ENCODE assay signal across 1 cellular context in genomic region chr1:34398916-34399275, GRCh38.
TF ChIP-seq lines count a peak whose summit lies in the region.

No MANE protein-coding gene starts in this region.

TF ChIP-seq in K562, 482 proteins besides CTCF, POLR2A, EP300 and RAD21 (continued from another document):
- no peak for TF ChIP-seq ZNF655 (CRISPR knock-in tag; IDR thresholded peaks at IDR 0.05)
- no peak for TF ChIP-seq ZNF766 (CRISPR knock-in tag; conservative IDR thresholded peaks at IDR 0.05)
- TF ChIP-seq SNIP1 (IDR thresholded peaks at IDR 0.05; ENCODE audit: low read depth) = no peak
- TF ChIP-seq SMC3 (conservative IDR thresholded peaks at IDR 0.05; ENCODE audit: insufficient read depth, low read depth, low read length) = no peak
- no peak for TF ChIP-seq E2F3 (CRISPR knock-in tag; IDR thresholded peaks at IDR 0.05)
- TF ChIP-seq ZNF586 (CRISPR knock-in tag; conservative IDR thresholded peaks at IDR 0.05) = no peak
